Comparison of ENCODE assay signal across 16 cellular contexts in the genomic region with DNA sequence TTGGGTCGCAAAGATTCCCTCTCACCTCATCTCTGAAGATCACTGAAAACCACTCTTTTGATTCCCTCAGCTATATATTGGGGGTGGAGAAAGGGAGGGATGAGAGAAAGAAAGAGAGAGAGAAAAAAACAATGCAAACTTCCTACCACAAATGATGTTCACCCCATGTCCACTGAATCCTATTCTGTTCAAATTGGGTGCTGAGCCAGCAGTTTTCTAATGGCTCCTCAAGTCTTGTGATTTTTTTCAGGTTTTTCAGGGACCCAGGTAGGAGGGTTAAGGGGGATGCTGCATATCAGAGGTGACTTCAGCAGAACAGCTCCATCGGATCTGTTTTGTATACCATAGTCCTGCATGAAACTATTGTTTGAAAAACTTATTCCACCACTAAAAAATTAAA.
DNase-seq lines count a peak whose midpoint lies in the region; ATAC-seq and TF ChIP-seq lines count a peak whose summit lies in the region.
"Had no signal": no experiment of that assay in that cellular context is flagged by ENCODE, and none has a peak within 500 bp of the region (broad histone marks: within the 10 kb centered on the region; RNA-seq: fewer than 3 reads in every experiment).

No MANE protein-coding gene starts in this region.

- H3K9me3 ChIP-seq in IMR-90 (ENCODE audit: control insufficient read depth, insufficient read depth, low read length) = no peaks in the 10 kb centered on the region
- no peaks in the 10 kb centered on the region for H3K9me3 ChIP-seq in breast epithelium
- no peaks in the 10 kb centered on the region for H3K9me3 ChIP-seq in mesenchymal stem cell (ENCODE audit: control insufficient read depth, low read length)
- no peaks in the 10 kb centered on the region for H3K9me3 ChIP-seq in thoracic aorta
- H3K9me3 ChIP-seq: Caco-2 had no signal

- no peak overlapping the region for H2BK12ac ChIP-seq in mesenchymal stem cell (ENCODE audit: low read length in 2 of 2)

- in situ Hi-C loops in IMR-90 (cut with MboI; ENCODE audit: low sequenced_read_pairs) = no loop called here

- TF ChIP-seq CTCF in IMR-90 (conservative IDR thresholded peaks at IDR 0.05; ENCODE audit: low read depth, low read length) (no peak), breast epithelium (IDR thresholded peaks at IDR 0.05) (no peak), thoracic aorta (IDR thresholded peaks at IDR 0.05) (no peak)

- BruUV-seq in IMR-90 (replicated peaks; lab: Mats Ljungman, UMichigan) = no TSS peak

- no peaks in the 10 kb centered on the region for H4K20me1 ChIP-seq in IMR-90 (ENCODE audit: insufficient read depth, low read length)

- ATAC-seq in IMR-90 (ENCODE audit: low read depth) (no peak), thoracic aorta (ENCODE audit: insufficient number of reproducible peaks, low FRiP score, low read depth) (no peak), GM18867 (IDR thresholded peaks at IDR 0.05; ENCODE audit: unreplicated experiment) (no peak)
- ATAC-seq: activated CD4-positive, alpha-beta T cell treated with anti-CD3 and anti-CD28 coated beads for 36 hours had no signal

- H3K18ac ChIP-seq in IMR-90 (ENCODE audit: low read depth, low read length) = peak overlapping the region; percentile 63; the same call in 1 of the 2 replicates
- no peak overlapping the region for H3K18ac ChIP-seq in mesenchymal stem cell (ENCODE audit: low read depth in 1 of 2, low read length in 2 of 2)

- intact Hi-C loops in IMR-90 (cut with micrococcal nuclease) = no loop called here
- intact Hi-C loops in breast epithelium (cut with DNase I; ENCODE audit: low total_unique reads) = loop anchor here (10.0 kb wide), 1 partner anchor 142 kb away; the partner anchor contains the start of gene ADRB2

- H2BK120ac ChIP-seq in IMR-90 (ENCODE audit: low read depth, low read length) (peak overlapping the region; percentile 94), mesenchymal stem cell (ENCODE audit: low read depth, low read length) (no peak overlapping the region)

- H2BK5ac ChIP-seq in IMR-90 (ENCODE audit: low read depth, low read length, poor library complexity, severe bottlenecking) (peak overlapping the region; percentile 81), mesenchymal stem cell (ENCODE audit: low read depth, low read length, poor library complexity, severe bottlenecking) (no peak overlapping the region)

- H3K56ac ChIP-seq in IMR-90 (ENCODE audit: extremely low read depth, insufficient read depth, low read length) = no peak overlapping the region; the same call in 1 of the 2 replicates

- H4K8ac ChIP-seq in IMR-90 (ENCODE audit: low read depth in 2 of 2, low read length in 2 of 2) = peak overlapping the region; percentile 43 to 87
- no peak overlapping the region for H4K8ac ChIP-seq in mesenchymal stem cell (ENCODE audit: low read length)

- H2AK5ac ChIP-seq in IMR-90 (ENCODE audit: low read depth, low read length) (peak overlapping the region; percentile 96), mesenchymal stem cell (ENCODE audit: low read length, severe bottlenecking) (peak overlapping the region; percentile 31)

- H2BK15ac ChIP-seq in IMR-90 (ENCODE audit: low read depth, low read length) = peak overlapping the region; percentile 93
- H2BK15ac ChIP-seq in mesenchymal stem cell (ENCODE audit: low read depth, poor library complexity, severe bottlenecking) = no peak overlapping the region

- dilution Hi-C loops in IMR-90 (cut with HindIII; ENCODE audit: low sequenced_read_pairs, unreplicated experiment) = no loop called here

- H2BK20ac ChIP-seq in IMR-90 (ENCODE audit: low read depth, low read length) = peak overlapping the region; percentile 97

- DNase-seq in IMR-90 = no peak
- no peak for DNase-seq in breast epithelium (ENCODE audit: low spot score in 2 of 2)
- no peak for DNase-seq in mesenchymal stem cell
- DNase-seq in thoracic aorta (ENCODE audit: low spot score) = no peak
- DNase-seq in NCI-H146 (lab: John Stamatoyannopoulos, UW) = no peak
- no peak for DNase-seq in activated CD4-positive, alpha-beta T cell treated with anti-CD3 and anti-CD28 coated beads, Interleukin-2, amount 50 U/mL, for 48 hours
- DNase-seq in NCI-H2029 treated with DMSO at 0.1 percent for 48 hours (lab: John Stamatoyannopoulos, UW) = no peak
- DNase-seq: activated CD4-positive, alpha-beta T cell treated with anti-CD3 and anti-CD28 coated beads for 36 hours; activated naive CD8-positive, alpha-beta T cell treated with anti-CD3 and anti-CD28 coated beads for 36 hours; AML-193; Caco-2; left ventricle myocardium superior; NCI-H1417 treated with DMSO at 0.1 percent for 48 hours; SHP77; T-helper 1 cell had no signal

- peak overlapping the region; percentile 99 for H4K91ac ChIP-seq in IMR-90 (ENCODE audit: insufficient read depth, low read depth, low read length)
- H4K91ac ChIP-seq in mesenchymal stem cell (ENCODE audit: low read length) = no peak overlapping the region

- WGBS in IMR-90 (ENCODE audit: extremely low coverage in 2 of 2, insufficient read length in 1 of 2), 2 experiments = no CpG with 5 or more reads among the region's 2 CpGs
- 100% methylated on average over 1 of the region's 2 CpGs for WGBS in mesenchymal stem cell

- H2AK9ac ChIP-seq in IMR-90 (replicated peaks; ENCODE audit: low read depth, low read length, poor library complexity) = no peak overlapping the region

- H3K4me2 ChIP-seq in IMR-90 (ENCODE audit: low read depth, low read length) (no peak overlapping the region), mesenchymal stem cell (ENCODE audit: low read length, poor library complexity, severe bottlenecking) (no peak overlapping the region)

- H3K79me1 ChIP-seq in IMR-90 (ENCODE audit: low read depth in 1 of 2, low read length in 2 of 2) (no peaks in the 10 kb centered on the region), mesenchymal stem cell (replicated peaks; ENCODE audit: low read length, poor library complexity, severe bottlenecking) (no peaks in the 10 kb centered on the region)

- H3K14ac ChIP-seq in IMR-90 (replicated peaks; ENCODE audit: low read depth, low read length) (peak overlapping the region; percentile 76; the same call in 1 of the 2 replicates), mesenchymal stem cell (ENCODE audit: low read length in 2 of 2) (no peak overlapping the region)

- H3K36me3 ChIP-seq in IMR-90 (ENCODE audit: control insufficient read depth, insufficient read depth, low read length) = no peaks in the 10 kb centered on the region
- H3K36me3 ChIP-seq in breast epithelium = no peaks in the 10 kb centered on the region
- H3K36me3 ChIP-seq in mesenchymal stem cell (ENCODE audit: control insufficient read depth in 1 of 2, insufficient read depth in 2 of 2, low read depth in 1 of 2, low read length in 2 of 2) = no peaks in the 10 kb centered on the region
- no peaks in the 10 kb centered on the region for H3K36me3 ChIP-seq in thoracic aorta

- H3K9me1 ChIP-seq in IMR-90 (ENCODE audit: insufficient read depth, low read length) = peaks cover 16% of the 10 kb centered on the region

- H3K9ac ChIP-seq in IMR-90 (ENCODE audit: low read depth, low read length) (no peak overlapping the region), mesenchymal stem cell (ENCODE audit: low read length) (no peak overlapping the region)

- H3K27me3 ChIP-seq in IMR-90 (ENCODE audit: control insufficient read depth, insufficient read depth, low read length) (no peaks in the 10 kb centered on the region), breast epithelium (no peaks in the 10 kb centered on the region), mesenchymal stem cell (ENCODE audit: control insufficient read depth in 1 of 2, insufficient read depth in 1 of 2, low read length in 2 of 2) (no peaks in the 10 kb centered on the region), thoracic aorta (replicated peaks; ENCODE audit: insufficient read depth) (no peaks in the 10 kb centered on the region)

- TF ChIP-seq RAD21 in IMR-90 (IDR thresholded peaks at IDR 0.05; ENCODE audit: low read length) = no peak

- H4K5ac ChIP-seq in IMR-90 (ENCODE audit: low read depth, low read length) = no peak overlapping the region; the same call in 1 of the 2 replicates

- TF ChIP-seq POLR2A in IMR-90 (IDR thresholded peaks at IDR 0.05; ENCODE audit: low read depth, low read length) (no peak), breast epithelium (IDR thresholded peaks at IDR 0.05) (no peak)

- no peak overlapping the region; the same call in 1 of the 2 replicates for H3K27ac ChIP-seq in IMR-90 (ENCODE audit: insufficient read depth, low read length)
- peak overlapping the region; percentile 89 to 93 for H3K27ac ChIP-seq in breast epithelium
- no peak overlapping the region for H3K27ac ChIP-seq in mesenchymal stem cell (ENCODE audit: low read length, poor library complexity, severe bottlenecking)
- H3K27ac ChIP-seq in thoracic aorta = peak overlapping the region; percentile 71 to 81

- peak overlapping the region; percentile 94 for H3K4ac ChIP-seq in IMR-90 (ENCODE audit: low read depth, low read length)
- no peak overlapping the region for H3K4ac ChIP-seq in mesenchymal stem cell (ENCODE audit: low read depth in 1 of 2, low read length in 2 of 2)

- H3K4me1 ChIP-seq in IMR-90 (ENCODE audit: control insufficient read depth, insufficient read depth, low read length) (peaks cover 13% of the 10 kb centered on the region), breast epithelium (peaks cover 0 to 20% of the 10 kb centered on the region in 2 donors), mesenchymal stem cell (ENCODE audit: control insufficient read depth, insufficient read depth, low read depth, low read length) (peaks cover 13% of the 10 kb centered on the region), thoracic aorta (ENCODE audit: control insufficient read depth in 1 of 2, low read depth in 2 of 2) (peaks cover 20 to 56% of the 10 kb centered on the region in 2 donors)
- H3K4me1 ChIP-seq: Caco-2 had no signal

- H2AFZ ChIP-seq in IMR-90 (replicated peaks; ENCODE audit: low read length, poor library complexity) (no peak overlapping the region), mesenchymal stem cell (ENCODE audit: low read depth, low read length) (no peak overlapping the region)

- peak overlapping the region; percentile 82; the same call in 1 of the 2 replicates for H3K23ac ChIP-seq in IMR-90 (ENCODE audit: low read depth, low read length)
- H3K23ac ChIP-seq in mesenchymal stem cell (ENCODE audit: low read length in 2 of 2) = no peak overlapping the region

- POLR2A ChIA-PET in IMR-90 (lab: Charles Lee; ENCODE audit: unreplicated experiment) = no interaction called here

- CTCF ChIA-PET in IMR-90 (lab: Yijun Ruan, JAX) = interaction anchor here (0.9 to 2.5 kb wide), 6 partner anchors 10 to 236 kb away, joined by 3 to 13 read pairs (median 3); no protein-coding TSS in a partner anchor

- H3K4me3 ChIP-seq in IMR-90 (ENCODE audit: insufficient read depth, low read depth, low read length) (no peak overlapping the region), breast epithelium (no peak overlapping the region), mesenchymal stem cell (ENCODE audit: insufficient read depth in 1 of 2, low read depth in 1 of 2, low read length in 2 of 2) (no peak overlapping the region), thoracic aorta (no peak overlapping the region)

TF ChIP-seq in IMR-90, 13 proteins besides CTCF, POLR2A, EP300 and RAD21 (continues in another document):
- no peak for TF ChIP-seq BHLHE40 (IDR thresholded peaks at IDR 0.05; ENCODE audit: low read depth, low read length)

Comparison
In these comparisons a context has a peak if more than half of its experiments do, and no peak if none do; other contexts are left out.
1. H3K27ac ChIP-seq: peak in breast epithelium (2 of 2) and thoracic aorta (2 of 2); none in IMR-90 (single experiment) and mesenchymal stem cell (single experiment).